In the genomic region with DNA sequence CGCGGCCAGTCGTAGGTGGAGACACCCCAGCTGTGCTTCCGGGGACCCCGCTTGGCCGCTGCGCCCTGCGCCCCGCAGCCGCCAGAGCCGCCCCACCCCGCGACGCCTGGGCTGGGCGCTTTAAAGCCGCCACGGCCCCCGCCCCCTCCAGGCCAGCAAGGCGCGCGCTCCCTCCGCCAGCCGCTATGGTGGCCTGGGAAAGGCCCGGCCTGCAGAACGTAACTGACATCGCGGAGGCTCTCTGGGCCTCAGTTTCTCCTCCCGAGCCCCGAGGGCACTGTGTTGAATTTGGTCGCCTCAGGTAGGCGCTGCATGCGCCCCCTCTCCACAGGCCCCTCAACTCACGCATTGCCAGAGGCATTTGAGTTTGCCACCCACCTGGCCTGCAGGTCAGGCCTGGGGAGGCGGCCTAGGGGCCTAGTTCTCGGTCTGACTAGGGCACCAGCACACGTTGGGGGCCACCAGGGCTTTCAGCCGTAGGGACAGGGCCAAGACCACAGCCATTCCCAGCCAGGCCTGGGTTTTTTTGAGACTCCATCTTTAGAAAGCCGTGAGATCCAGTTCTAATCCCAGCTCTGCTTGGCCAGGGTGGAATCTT, we compare ENCODE assay signal across 20 cellular contexts. TPM values are rescaled to one million over a fixed set of nuclear protein-coding genes. Genes with fewer than 3 reads are reported as not detected.
DNase-seq lines count a peak whose midpoint lies in the region; ATAC-seq, FAIRE-seq and TF ChIP-seq lines count a peak whose summit lies in the region.
"Had no signal": no experiment of that assay in that cellular context is flagged by ENCODE, and none has a peak within 500 bp of the region (broad histone marks: within the 10 kb centered on the region; RNA-seq: fewer than 3 reads in every experiment).

A gene with protein sequence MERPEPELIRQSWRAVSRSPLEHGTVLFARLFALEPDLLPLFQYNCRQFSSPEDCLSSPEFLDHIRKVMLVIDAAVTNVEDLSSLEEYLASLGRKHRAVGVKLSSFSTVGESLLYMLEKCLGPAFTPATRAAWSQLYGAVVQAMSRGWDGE (minus strand): TSS at position 94 of the 598 bp plus-strand sequence. CDS start 269 bp downstream, outside the sequence.

- H3K79me2 ChIP-seq in mammary epithelial cell (ENCODE audit: insufficient read depth, low read length) = no peaks in the 10 kb centered on the region
- H3K79me2 ChIP-seq in keratinocyte (ENCODE audit: control insufficient read depth, insufficient read depth, low read length) = no peaks in the 10 kb centered on the region
- H3K79me2 ChIP-seq in smooth muscle cell (ENCODE audit: low read depth) = no peaks in the 10 kb centered on the region

- no peak within 1 kb of the TSS for H3K9ac ChIP-seq in mammary epithelial cell (ENCODE audit: insufficient read depth, low read length)
- H3K9ac ChIP-seq in keratinocyte (ENCODE audit: control insufficient read depth, extremely low read depth, insufficient read depth, low read length) = no peak within 1 kb of the TSS
- no peak within 1 kb of the TSS for H3K9ac ChIP-seq in smooth muscle cell (ENCODE audit: low read depth)

- H3K9me3 ChIP-seq in mammary epithelial cell (replicated peaks; ENCODE audit: insufficient read depth, low read length) (no peaks in the 10 kb centered on the region), keratinocyte (ENCODE audit: control insufficient read depth, low read depth, low read length) (no peaks in the 10 kb centered on the region), smooth muscle cell (replicated peaks; ENCODE audit: low read depth) (no peaks in the 10 kb centered on the region)
- H3K9me3 ChIP-seq: Caco-2 had no signal

- BruUV-seq in mammary epithelial cell (replicated peaks; lab: Mats Ljungman, UMichigan) = no TSS peak

- peak within 1 kb of the TSS; percentile 46 for H2AFZ ChIP-seq in mammary epithelial cell (ENCODE audit: low read depth, low read length)
- H2AFZ ChIP-seq in keratinocyte (ENCODE audit: control insufficient read depth, low read length) = no peak within 1 kb of the TSS
- H2AFZ ChIP-seq in smooth muscle cell (ENCODE audit: low read depth) = no peak within 1 kb of the TSS

- no peaks in the 10 kb centered on the region for H3K9me1 ChIP-seq in keratinocyte (ENCODE audit: control insufficient read depth, extremely low read depth, insufficient read depth, low read length)

- DNase-seq in NCI-H2227 treated with DMSO at 0.1 percent for 48 hours (lab: John Stamatoyannopoulos, UW) = peak; percentile 4
- DNase-seq in NCI-H2227 (lab: John Stamatoyannopoulos, UW; ENCODE audit: unreplicated experiment) = no peak
- DNase-seq in mammary epithelial cell = no peak
- DNase-seq in keratinocyte (ENCODE audit: low read depth, low spot score) = no peak
- no peak for DNase-seq in smooth muscle cell (lab: John Stamatoyannopoulos, UW; ENCODE audit: unreplicated experiment)
- DNase-seq in amniotic stem cell (lab: John Stamatoyannopoulos, UW) = no peak
- no peak for DNase-seq in T-helper 9 cell
- DNase-seq: activated CD8-positive, alpha-beta memory T cell treated with anti-CD3 and anti-CD28 coated beads, Interleukin-2, amount 50 U/mL, for 48 hours; activated naive CD4-positive, alpha-beta T cell treated with Interleukin-2 at 50 U/mL for 16 hours; Caco-2; foreskin fibroblast; NCI-H2029 treated with DMSO at 0.1 percent for 48 hours; NCI-H774; T-cell had no signal

- in situ Hi-C loops in mammary epithelial cell (cut with MboI; ENCODE audit: low sequenced_read_pairs in 2 of 2) = no loop called here

- no peaks in the 10 kb centered on the region for H3F3A ChIP-seq in smooth muscle cell (ENCODE audit: low read depth)

- peaks cover 21% of the 10 kb centered on the region for H3K4me1 ChIP-seq in mammary epithelial cell (ENCODE audit: insufficient read depth, low read length)
- peaks cover 8% of the 10 kb centered on the region for H3K4me1 ChIP-seq in keratinocyte (ENCODE audit: control insufficient read depth, extremely low read depth, insufficient read depth, low read length)
- H3K4me1 ChIP-seq in smooth muscle cell (ENCODE audit: low read depth) = no peaks in the 10 kb centered on the region
- H3K4me1 ChIP-seq: Caco-2 had no signal

- peak within 1 kb of the TSS; percentile 76 for H3K4me2 ChIP-seq in mammary epithelial cell (ENCODE audit: insufficient read depth, low read depth, low read length)
- peak within 1 kb of the TSS; percentile 25 for H3K4me2 ChIP-seq in keratinocyte (ENCODE audit: control insufficient read depth, extremely low read depth, insufficient read depth, low read depth, low read length)
- peak within 1 kb of the TSS; percentile 31 for H3K4me2 ChIP-seq in smooth muscle cell

- CTCF ChIA-PET in mammary epithelial cell (lab: Charles Lee; ENCODE audit: low non-redundant PET) = no interaction called here

- dilution Hi-C loops in mammary epithelial cell (cut with HindIII; ENCODE audit: low sequenced_read_pairs) = no loop called here
- dilution Hi-C loops in keratinocyte (cut with MboI; ENCODE audit: extremely low pct_ligation_motif_present, low sequenced_read_pairs) = no loop called here

- H3K27ac ChIP-seq in mammary epithelial cell (ENCODE audit: insufficient read depth, low read depth, low read length) (no peak within 1 kb of the TSS), keratinocyte (ENCODE audit: control insufficient read depth, insufficient read depth, low read length) (no peak within 1 kb of the TSS), smooth muscle cell (ENCODE audit: low read depth) (no peak within 1 kb of the TSS)
- H3K27ac ChIP-seq: thoracic aorta had no signal

- H3K27me3 ChIP-seq in mammary epithelial cell (ENCODE audit: insufficient read depth, low read length) (peaks cover 14% of the 10 kb centered on the region), keratinocyte (ENCODE audit: control insufficient read depth, extremely low read depth, insufficient read depth, low read length) (peaks cover 37% of the 10 kb centered on the region), smooth muscle cell (ENCODE audit: low read depth) (peaks cover 53% of the 10 kb centered on the region)

- no peak for ATAC-seq in GM18909 (IDR thresholded peaks at IDR 0.05; ENCODE audit: poor library complexity, unreplicated experiment)
- ATAC-seq: T-cell had no signal

- no peak for FAIRE-seq in keratinocyte (lab: Jason Lieb, UNC)
- FAIRE-seq: islet of Langerhans had no signal

- no peaks in the 10 kb centered on the region for H3K36me3 ChIP-seq in mammary epithelial cell (ENCODE audit: insufficient read depth, low read length)
- H3K36me3 ChIP-seq in keratinocyte (ENCODE audit: control insufficient read depth in 2 of 2, extremely low read depth in 1 of 2, insufficient read depth in 2 of 2, low read length in 2 of 2) = peaks cover 0 to 1% of the 10 kb centered on the region in 2 experiments
- no peaks in the 10 kb centered on the region for H3K36me3 ChIP-seq in smooth muscle cell (ENCODE audit: low read depth)

- H4K20me1 ChIP-seq in mammary epithelial cell (ENCODE audit: insufficient read depth, low read length) = no peaks in the 10 kb centered on the region
- H4K20me1 ChIP-seq in keratinocyte (ENCODE audit: control insufficient read depth, extremely low read depth, insufficient read depth, low read length) = peaks cover 2% of the 10 kb centered on the region
- H4K20me1 ChIP-seq in smooth muscle cell (ENCODE audit: low read depth) = no peaks in the 10 kb centered on the region

- H3K4me3 ChIP-seq in mammary epithelial cell (replicated peaks in 1 of 3; ENCODE audit: insufficient read depth in 1 of 3, low read depth in 2 of 3, low read length in 3 of 3) = peak within 1 kb of the TSS in 1 of 3 experiments; percentile 11
- H3K4me3 ChIP-seq in keratinocyte (ENCODE audit: control insufficient read depth in 2 of 3, extremely low read depth in 1 of 3, insufficient read depth in 2 of 3, low read depth in 1 of 3, low read length in 3 of 3) = no peak within 1 kb of the TSS
- H3K4me3 ChIP-seq in smooth muscle cell = peak within 1 kb of the TSS; percentile 13
- H3K4me3 ChIP-seq: thoracic aorta had no signal

- TF ChIP-seq CTCF in mammary epithelial cell (conservative IDR thresholded peaks at IDR 0.05 in 1 of 2, IDR thresholded peaks at IDR 0.05 in 1 of 2; ENCODE audit: extremely low read depth in 1 of 2, insufficient read depth in 1 of 2, low read depth in 1 of 2, low read length in 2 of 2) = no peak
- no peak for TF ChIP-seq CTCF in keratinocyte (optimal IDR thresholded peaks at IDR 0.05 in 1 of 3, IDR thresholded peaks at IDR 0.05 in 1 of 3, conservative IDR thresholded peaks at IDR 0.05 in 1 of 3; ENCODE audit: extremely low read depth in 1 of 3, insufficient read depth in 2 of 3, low read length in 3 of 3)
- no peak for TF ChIP-seq CTCF in smooth muscle cell (IDR thresholded peaks at IDR 0.05; ENCODE audit: borderline replicate concordance, insufficient read depth, poor library complexity, severe bottlenecking)

- intact Hi-C loops in mammary epithelial cell (cut with micrococcal nuclease) = no loop called here

- 42% methylated on average over 13 of the region's 38 CpGs for WGBS in mammary epithelial cell (ENCODE audit: low coverage, missing lambda C conversion rate)
- 55% methylated on average over 11 of the region's 38 CpGs for WGBS in smooth muscle cell (ENCODE audit: low lambda C conversion rate)

RNA-seq across cellular contexts. Expression of the gene that starts here (rescaled TPM):
- total RNA-seq in mammary epithelial cell (under 1 TPM in 1 of 2 donors, not detected in 1; 0.33 TPM), smooth muscle cell (not detected in 2 replicates)
- polyA plus RNA-seq in mammary epithelial cell (0.16 TPM), keratinocyte (not detected in 3 replicates), smooth muscle cell (not detected in 2 replicates)
- polyA minus RNA-seq in mammary epithelial cell (not detected), keratinocyte (not detected in 3 replicates)
- not detected for polyA plus RNA-seq in keratinocyte (2011; ENCODE audit: low read depth)
- not detected in 2 replicates for polyA plus RNA-seq in keratinocyte (2011; cell fraction: cytosol; rRNA removed)
- polyA plus RNA-seq in keratinocyte (2011; cell fraction: nucleus; rRNA removed) = not detected in 2 replicates
- polyA plus RNA-seq in keratinocyte (2012; ENCODE audit: low replicate concordance) = not detected in 2 replicates
- not detected for polyA minus RNA-seq in keratinocyte (2011; cell fraction: cytosol; rRNA and poly(A)+ RNA removed)
- polyA minus RNA-seq in keratinocyte (2011; cell fraction: nucleus; rRNA and poly(A)+ RNA removed) = not detected in 2 replicates
- total RNA-seq: Caco-2, M059J, mucosa of gallbladder, RPMI7951, T-cell, thoracic aorta had no signal

Comparison
In these comparisons a context has a peak if more than half of its experiments do, and no peak if none do; other contexts are left out.
1. H3K4me2 ChIP-seq: peak in every context shown above with its lines; median percentile 76 in mammary epithelial cell; 31 in smooth muscle cell; 25 in keratinocyte.